In genomic region chr17:39058524-39058923, GRCh38 we compare ENCODE assay signal across 20 cellular contexts.
A peak's percentile ranks its signal among the peaks of the same experiment; 100 is the strongest.
DNase-seq lines count a peak whose midpoint lies in the region; ATAC-seq and TF ChIP-seq lines count a peak whose summit lies in the region.
"Had no signal": no experiment of that assay in that cellular context is flagged by ENCODE, and none has a peak within 500 bp of the region (broad histone marks: within the 10 kb centered on the region; RNA-seq: fewer than 3 reads in every experiment).

No MANE protein-coding gene starts in this region.

- H3K9me3 ChIP-seq in breast epithelium, result no peaks in the 10 kb centered on the region
- peaks cover 8% of the 10 kb centered on the region for H3K9me3 ChIP-seq in endodermal cell (ENCODE audit: control insufficient read depth, low read length)
- no peaks in the 10 kb centered on the region for H3K9me3 ChIP-seq in T-helper 17 cell (ENCODE audit: control insufficient read depth, low read length, poor library complexity, severe bottlenecking)

- intact Hi-C loops in breast epithelium (cut with DNase I; ENCODE audit: low total_unique reads) (no loop called here), MCF 10A (cut with micrococcal nuclease) (no loop called here)

- no peak for TF ChIP-seq POLR2A in breast epithelium (IDR thresholded peaks at IDR 0.05)

- no peaks in the 10 kb centered on the region for H3K36me3 Mint-ChIP-seq in MCF 10A (ENCODE audit: insufficient read depth, unreplicated experiment)
- H3K36me3 Mint-ChIP-seq in endodermal cell (ENCODE audit: low read depth), result no peaks in the 10 kb centered on the region
- H3K36me3 Mint-ChIP-seq in nephron (ENCODE audit: low read depth), result no peaks in the 10 kb centered on the region
- no peaks in the 10 kb centered on the region for H3K36me3 Mint-ChIP-seq in T-helper 17 cell (ENCODE audit: low read depth)
- H3K36me3 Mint-ChIP-seq: CD8-positive, alpha-beta T cell had no signal

- H3K9me3 Mint-ChIP-seq in MCF 10A (ENCODE audit: unreplicated experiment) (no peaks in the 10 kb centered on the region), endodermal cell (peaks cover 9% of the 10 kb centered on the region), nephron (peaks cover 3% of the 10 kb centered on the region)
- H3K9me3 Mint-ChIP-seq: CD8-positive, alpha-beta T cell had no signal

- H3K4me3 ChIP-seq in breast epithelium, result no peak overlapping the region
- no peak overlapping the region for H3K4me3 ChIP-seq in endodermal cell (ENCODE audit: low read length)
- H3K4me3 ChIP-seq: BLaER1 treated with 17β-estradiol and CSF1 and Interleukin-3, amounts not matched to agents 10 nM and 100 nM; GM23248 had no signal

- 50 to 61% methylated on average over 2 to 3 of the region's 5 CpGs for WGBS in endodermal cell (ENCODE audit: insufficient coverage in 1 of 2, insufficient read length in 1 of 2), 2 experiments

- H3K27ac Mint-ChIP-seq in MCF 10A (ENCODE audit: low read depth, unreplicated experiment), result no peak overlapping the region
- no peak overlapping the region for H3K27ac Mint-ChIP-seq in endodermal cell
- H3K27ac Mint-ChIP-seq in nephron, result peak overlapping the region; percentile 30 to 72 (median 62)
- no peak overlapping the region for H3K27ac Mint-ChIP-seq in T-helper 17 cell
- H3K27ac Mint-ChIP-seq: CD8-positive, alpha-beta T cell had no signal

- BruUV-seq in MCF 10A (replicated peaks; lab: Mats Ljungman, UMichigan), result no TSS peak

- H3K36me3 ChIP-seq in breast epithelium (no peaks in the 10 kb centered on the region), endodermal cell (ENCODE audit: control insufficient read depth, insufficient read depth, low read length) (no peaks in the 10 kb centered on the region)
- H3K36me3 ChIP-seq: BLaER1 treated with 17β-estradiol and CSF1 and Interleukin-3, amounts not matched to agents 10 nM and 100 nM had no signal

- no peaks in the 10 kb centered on the region for H3K27me3 ChIP-seq in breast epithelium
- no peaks in the 10 kb centered on the region for H3K27me3 ChIP-seq in endodermal cell (ENCODE audit: control insufficient read depth, insufficient read depth, low read length, poor library complexity, severe bottlenecking)

- TF ChIP-seq CTCF in breast epithelium (IDR thresholded peaks at IDR 0.05) (no peak), MCF 10A (IDR thresholded peaks at IDR 0.05; ENCODE audit: unreplicated experiment) (no peak), endodermal cell (conservative IDR thresholded peaks at IDR 0.05) (no peak), nephron (IDR thresholded peaks at IDR 0.05; ENCODE audit: unreplicated experiment in 3 of 3) (no peak)

- peaks cover 7 to 9% of the 10 kb centered on the region in 2 donors for H3K4me1 ChIP-seq in breast epithelium
- H3K4me1 ChIP-seq in endodermal cell (ENCODE audit: control insufficient read depth, insufficient read depth, low read length), result no peaks in the 10 kb centered on the region

- H3K4me3 Mint-ChIP-seq in MCF 10A (ENCODE audit: unreplicated experiment), result no peak overlapping the region
- no peak overlapping the region for H3K4me3 Mint-ChIP-seq in endodermal cell
- peak overlapping the region; percentile 85 to 91 (median 91) for H3K4me3 Mint-ChIP-seq in nephron
- no peak overlapping the region for H3K4me3 Mint-ChIP-seq in T-helper 17 cell

- peaks cover 12% of the 10 kb centered on the region for H3K4me1 Mint-ChIP-seq in MCF 10A (ENCODE audit: insufficient read depth, unreplicated experiment)
- H3K4me1 Mint-ChIP-seq in endodermal cell, result peaks cover 29% of the 10 kb centered on the region
- peaks cover 58% of the 10 kb centered on the region for H3K4me1 Mint-ChIP-seq in nephron
- H3K4me1 Mint-ChIP-seq in T-helper 17 cell, result peaks cover 8% of the 10 kb centered on the region

- CTCF ChIA-PET in MCF 10A (lab: Yijun Ruan, JAX), result interaction anchor here (0.6 kb wide), 2 partner anchors 30 to 75 kb away, joined by 3 read pairs; no protein-coding TSS in a partner anchor

- H3K27me3 Mint-ChIP-seq in MCF 10A (ENCODE audit: insufficient read depth, unreplicated experiment), result peaks cover 7% of the 10 kb centered on the region
- H3K27me3 Mint-ChIP-seq in endodermal cell (ENCODE audit: insufficient read depth), result peaks cover 1% of the 10 kb centered on the region
- no peaks in the 10 kb centered on the region for H3K27me3 Mint-ChIP-seq in nephron (ENCODE audit: low read depth)
- H3K27me3 Mint-ChIP-seq in T-helper 17 cell, result peaks cover 1% of the 10 kb centered on the region

- peak overlapping the region; percentile 8 to 77 for H3K27ac ChIP-seq in breast epithelium
- H3K27ac ChIP-seq in endodermal cell (ENCODE audit: low read depth, low read length), result no peak overlapping the region
- H3K27ac ChIP-seq: BLaER1 treated with 17β-estradiol and CSF1 and Interleukin-3, amounts not matched to agents 10 nM and 100 nM; GM23248; RWPE1 had no signal

- ATAC-seq in HG03039 (IDR thresholded peaks at IDR 0.05; ENCODE audit: unreplicated experiment) (no peak), T-helper 17 cell (no peak)
- ATAC-seq: CD8-positive, alpha-beta T cell; HCT116; PC-3 had no signal

- POLR2A ChIA-PET in MCF 10A (lab: Yijun Ruan, JAX), result no interaction called here

- DNase-seq in breast epithelium (ENCODE audit: low spot score in 2 of 2) (no peak), MCF 10A (ENCODE audit: unreplicated experiment) (no peak), endodermal cell (peak; percentile 38), NCI-H146 treated with DMSO at 0.1 percent for 48 hours (lab: John Stamatoyannopoulos, UW; ENCODE audit: unreplicated experiment) (no peak), T-helper 17 cell (no peak)
- DNase-seq: CD8-positive, alpha-beta T cell; DMS53; GM23248; NCI-H1105 treated with DMSO at 0.1 percent for 48 hours; NCI-H187; NCI-H2227 treated with DMSO at 0.1 percent for 48 hours; NCI-H524; NCI-H82; PC-3; SIG-M5 had no signal

- no peak overlapping the region for H3K9ac ChIP-seq in endodermal cell (ENCODE audit: extremely low read depth, low read length, poor library complexity, severe bottlenecking)
- H3K9ac ChIP-seq: BLaER1 treated with 17β-estradiol and CSF1 and Interleukin-3, amounts not matched to agents 10 nM and 100 nM; GM23248 had no signal

Comparison
In these comparisons a context has a peak if more than half of its experiments do, and no peak if none do; other contexts are left out.
1. H3K27ac Mint-ChIP-seq: peak in nephron (3 of 3); none in MCF 10A (single experiment), endodermal cell (single experiment) and T-helper 17 cell (single experiment).
2. H3K4me3 Mint-ChIP-seq: peak in nephron (3 of 3); none in MCF 10A (single experiment), endodermal cell (single experiment) and T-helper 17 cell (single experiment).